ENCODE assay signal across 8 cellular contexts in the genomic region with DNA sequence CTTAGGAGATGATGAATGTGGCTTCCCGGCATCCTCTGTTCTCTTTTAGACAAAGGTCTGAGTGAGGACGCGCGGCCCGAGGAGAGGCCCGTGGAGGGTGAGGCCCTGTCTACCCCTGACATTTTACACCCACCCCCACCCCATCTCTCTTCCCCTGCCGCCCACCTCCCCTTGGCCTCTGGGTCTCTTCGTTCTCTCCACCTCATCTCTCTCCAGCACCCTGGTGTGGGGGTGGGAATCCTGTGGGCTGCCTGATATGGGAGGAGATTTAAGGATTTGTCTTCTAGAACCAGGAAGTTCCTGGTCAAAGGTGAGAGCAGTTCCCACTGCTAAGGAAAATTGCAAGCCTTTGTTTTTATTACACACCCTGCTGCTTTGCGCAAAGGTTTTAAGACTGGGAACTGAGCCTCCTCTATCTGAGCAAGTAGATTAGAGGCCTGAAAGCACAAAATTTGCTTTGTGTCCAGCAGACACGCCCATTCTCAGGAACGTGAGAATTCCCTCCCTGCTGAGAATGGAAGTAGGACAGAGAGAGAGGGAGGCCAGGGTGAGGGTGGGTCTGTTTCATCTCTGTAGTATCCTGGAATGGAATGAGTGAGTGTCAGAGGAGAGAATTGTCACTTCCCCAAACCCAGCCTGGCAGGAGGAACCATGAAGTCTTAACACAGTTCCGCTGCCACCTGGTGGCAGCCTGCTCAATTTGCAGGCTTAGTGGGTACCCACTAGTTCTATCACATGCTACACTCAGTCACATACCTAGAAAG.
DNase-seq lines count a peak whose midpoint lies in the region; TF ChIP-seq lines count a peak whose summit lies in the region.

No MANE protein-coding gene starts in this region.

- peak; percentile 62 for DNase-seq in DMS53 treated with DMSO at 0.1 percent for 48 hours (lab: John Stamatoyannopoulos, UW; ENCODE audit: unreplicated experiment)
- peak; percentile 35 for DNase-seq in SK-N-DZ (ENCODE audit: low spot score)
- peak; percentile 46 to 61 for DNase-seq in erythroblast (lab: John Stamatoyannopoulos, UW)
- peak; percentile 82 to 91 for DNase-seq in trophoblast cell
- DNase-seq in DMS79 treated with DMSO at 0.1 percent for 48 hours (lab: John Stamatoyannopoulos, UW) = no peak
- no peak for DNase-seq in ureter (ENCODE audit: low spot score)
- DNase-seq in retina = no peak

- no peak overlapping the region for H2AK5ac ChIP-seq in trophoblast cell (ENCODE audit: low read length)

- H4K12ac ChIP-seq in trophoblast cell (ENCODE audit: low read depth, low read length) = no peak overlapping the region

- no peak overlapping the region for H2AFZ ChIP-seq in trophoblast cell (ENCODE audit: insufficient read depth, low read length, poor library complexity)

- H3K4me3 ChIP-seq in HUES48 (ENCODE audit: low read depth, low read length) (no peak overlapping the region), trophoblast cell (ENCODE audit: low read depth, low read length) (no peak overlapping the region)

- H3K36me3 ChIP-seq in HUES48 (ENCODE audit: control insufficient read depth, insufficient read depth, low read length) = peaks cover 43% of the 10 kb centered on the region
- peaks cover 22 to 24% of the 10 kb centered on the region in 2 experiments for H3K36me3 ChIP-seq in trophoblast cell (ENCODE audit: control insufficient read depth in 1 of 2, insufficient read depth in 2 of 2, low read length in 2 of 2)

- H3K9me3 ChIP-seq in HUES48 (ENCODE audit: control insufficient read depth, insufficient read depth, low read length) (no peaks in the 10 kb centered on the region), trophoblast cell (ENCODE audit: insufficient read depth, low read depth, low read length) (no peaks in the 10 kb centered on the region)

- H3K23ac ChIP-seq in trophoblast cell (ENCODE audit: low read length) = no peak overlapping the region

- H4K91ac ChIP-seq in trophoblast cell (ENCODE audit: low read depth, low read length) = no peak overlapping the region

- no peaks in the 10 kb centered on the region for H3K27me3 ChIP-seq in HUES48 (ENCODE audit: control insufficient read depth, insufficient read depth, low read length)
- H3K27me3 ChIP-seq in trophoblast cell (ENCODE audit: insufficient read depth, low read length) = no peaks in the 10 kb centered on the region

- H3K4ac ChIP-seq in trophoblast cell (ENCODE audit: low read depth, low read length) = no peak overlapping the region

- no peak overlapping the region for H2BK12ac ChIP-seq in trophoblast cell (ENCODE audit: low read length)

- no peaks in the 10 kb centered on the region for H3K4me1 ChIP-seq in HUES48 (ENCODE audit: control insufficient read depth, insufficient read depth, low read length)
- H3K4me1 ChIP-seq in trophoblast cell (ENCODE audit: control insufficient read depth in 1 of 2, insufficient read depth in 2 of 2, low read length in 2 of 2) = no peaks in the 10 kb centered on the region

- no peak overlapping the region for H3K14ac ChIP-seq in trophoblast cell (ENCODE audit: low read length)

- no peak overlapping the region for H2BK120ac ChIP-seq in trophoblast cell (ENCODE audit: insufficient read depth, low read length, poor library complexity)

- H3K27ac ChIP-seq in HUES48 (ENCODE audit: low read depth, low read length) (peak overlapping the region; percentile 56), trophoblast cell (ENCODE audit: low read depth, low read length) (no peak overlapping the region)

- no peak overlapping the region for H3K18ac ChIP-seq in trophoblast cell (ENCODE audit: low read length)

- no peak overlapping the region for H3K9ac ChIP-seq in HUES48 (ENCODE audit: low read depth, low read length)
- no peak overlapping the region for H3K9ac ChIP-seq in trophoblast cell (ENCODE audit: low read length)

- TF ChIP-seq POLR2A in erythroblast (IDR thresholded peaks at IDR 0.05; ENCODE audit: low read length) = no peak

- H4K8ac ChIP-seq in trophoblast cell (ENCODE audit: low read depth, low read length) = no peak overlapping the region

- H2BK5ac ChIP-seq in trophoblast cell (ENCODE audit: low read depth, low read length, poor library complexity) = no peak overlapping the region

- no CpG with 5 or more reads among the region's 12 CpGs for WGBS in trophoblast cell (ENCODE audit: extremely low coverage, insufficient coverage, insufficient read length)

- H3K79me2 ChIP-seq in trophoblast cell (ENCODE audit: control insufficient read depth, insufficient read depth, low read length, poor library complexity) = no peaks in the 10 kb centered on the region

- no peaks in the 10 kb centered on the region for H3K79me1 ChIP-seq in trophoblast cell (ENCODE audit: low read length)

- H3K4me2 ChIP-seq in trophoblast cell (ENCODE audit: low read length) = no peak overlapping the region

Comparison
In these comparisons a context has a peak if more than half of its experiments do, and no peak if none do; other contexts are left out.
1. DNase-seq: peak in DMS53 treated with DMSO at 0.1 percent for 48 hours (single experiment), SK-N-DZ (single experiment), erythroblast (2 of 2) and trophoblast cell (2 of 2); none in DMS79 treated with DMSO at 0.1 percent for 48 hours (single experiment), ureter (single experiment) and retina (single experiment).